12 cellular contexts compared by ENCODE assay signal in the genomic region with DNA sequence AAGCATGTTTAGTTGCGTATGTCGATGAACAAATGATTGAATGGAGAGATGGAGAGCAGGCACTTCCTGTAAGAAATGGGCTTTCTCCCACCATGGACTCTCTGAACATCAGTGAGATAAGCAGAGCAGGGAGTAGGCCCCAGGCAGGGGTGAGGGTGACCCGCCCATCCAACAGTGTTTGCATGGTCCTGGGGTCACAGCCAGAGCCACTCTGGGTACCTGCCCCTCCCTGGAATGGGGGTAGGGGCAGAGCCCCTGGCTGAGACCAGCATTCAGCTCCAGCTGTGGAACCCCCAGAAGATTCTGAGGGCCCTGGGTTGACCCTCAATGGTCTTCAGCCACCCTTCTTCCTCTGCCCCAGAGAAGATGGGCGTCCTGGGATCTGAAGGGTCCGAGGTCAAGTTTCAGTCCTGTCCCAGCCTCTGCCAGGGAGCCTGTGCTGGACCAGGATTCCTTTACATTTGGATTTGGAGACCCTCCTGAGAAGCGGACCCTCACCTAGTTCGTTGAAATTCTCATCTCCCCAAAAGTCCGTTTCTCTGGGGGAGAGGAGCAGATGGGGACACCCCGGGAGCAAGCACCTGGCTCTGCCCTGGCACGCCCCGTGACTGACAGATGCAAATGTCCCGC. TPM values are rescaled to one million over a fixed set of nuclear protein-coding genes. Genes with fewer than 3 reads are reported as not detected.
DNase-seq lines count a peak whose midpoint lies in the region; ATAC-seq, FAIRE-seq and TF ChIP-seq lines count a peak whose summit lies in the region.
"Had no signal": no experiment of that assay in that cellular context is flagged by ENCODE, and none has a peak within 500 bp of the region (broad histone marks: within the 10 kb centered on the region; RNA-seq: fewer than 3 reads in every experiment).

No MANE protein-coding gene starts in this region.

- no peak overlapping the region for H3K4me3 ChIP-seq in astrocyte (ENCODE audit: insufficient read depth, low read depth, low read length)

- peaks cover 6% of the 10 kb centered on the region for H3K36me3 Mint-ChIP-seq in astrocyte (ENCODE audit: low read depth, unreplicated experiment)
- no peaks in the 10 kb centered on the region for H3K36me3 Mint-ChIP-seq in naive B cell

- TF ChIP-seq CTCF in GM13976 (IDR thresholded peaks at IDR 0.05; ENCODE audit: borderline replicate concordance, control extremely low read depth, extremely low read depth, insufficient read depth, missing control alignments) (no peak), astrocyte (IDR thresholded peaks at IDR 0.05; ENCODE audit: insufficient read depth, low read depth, low read length) (no peak)

- no peaks in the 10 kb centered on the region for H3K36me3 ChIP-seq in astrocyte (ENCODE audit: insufficient read depth, low read length)
- H3K36me3 ChIP-seq: spleen had no signal

- H3K9me3 Mint-ChIP-seq in astrocyte (ENCODE audit: unreplicated experiment) (no peaks in the 10 kb centered on the region), naive B cell (no peaks in the 10 kb centered on the region)
- H3K9me3 Mint-ChIP-seq: T-helper 1 cell treated with Interleukin-12 subunit alpha and Interleukin-12 subunit beta and Interleukin-4 antibody, amounts not matched to agents 30 μg/mL and 1 μg/mL, for 36 hours had no signal

- no peak overlapping the region for H3K27ac ChIP-seq in astrocyte (ENCODE audit: low read depth, low read length)
- H3K27ac ChIP-seq: spleen had no signal

- peaks cover 50% of the 10 kb centered on the region for H3K27me3 ChIP-seq in astrocyte (ENCODE audit: insufficient read depth, low read length)

- peak overlapping the region; percentile 84 for H3K4me2 ChIP-seq in astrocyte (ENCODE audit: low read length)

- H4K20me1 ChIP-seq in astrocyte (ENCODE audit: insufficient read depth, low read length): peaks cover 50% of the 10 kb centered on the region

- H3K27me3 Mint-ChIP-seq in astrocyte (ENCODE audit: low read depth, unreplicated experiment): peaks cover 36% of the 10 kb centered on the region
- peaks cover 30 to 51% (median 48%) of the 10 kb centered on the region in 3 donors for H3K27me3 Mint-ChIP-seq in naive B cell

- no peak overlapping the region for H3K9ac ChIP-seq in astrocyte (ENCODE audit: low read length)

- H3K9me3 ChIP-seq in astrocyte (ENCODE audit: insufficient read depth, low read depth, low read length): no peaks in the 10 kb centered on the region
- H3K9me3 ChIP-seq: spleen had no signal

- H3K4me1 ChIP-seq in astrocyte (ENCODE audit: insufficient read depth, low read length): peaks cover 24% of the 10 kb centered on the region

- peaks cover 14% of the 10 kb centered on the region for H3K79me2 ChIP-seq in astrocyte (ENCODE audit: insufficient read depth, low read length)

- DNase-seq in AG20443 (ENCODE audit: low spot score) (peak; percentile 6), GM13976 (ENCODE audit: low spot score) (peak; percentile 26), astrocyte (ENCODE audit: low read depth) (no peak), naive B cell (no peak), GM19240 (ENCODE audit: insufficient read length, low spot score) (no peak), NCI-H1092 (lab: John Stamatoyannopoulos, UW) (no peak), NCI-H1694 (lab: John Stamatoyannopoulos, UW) (no peak)
- DNase-seq: NCI-H1436 treated with DMSO at 0.1 percent for 48 hours; stimulated activated CD8-positive, alpha-beta memory T cell treated with anti-CD3 and anti-CD28 coated beads, Interleukin-4, amount 100 ng/mL, for 48 hours had no signal

- H2AFZ ChIP-seq in astrocyte (ENCODE audit: low read depth, low read length): no peak overlapping the region

- FAIRE-seq in astrocyte (lab: Jason Lieb, UNC): no peak

- no peak for ATAC-seq in naive B cell (ENCODE audit: low read depth in 2 of 2)
- no peak for ATAC-seq in GM19467 (IDR thresholded peaks at IDR 0.05; ENCODE audit: unreplicated experiment)

- peak overlapping the region; percentile 75 for H3K4me3 Mint-ChIP-seq in astrocyte (ENCODE audit: unreplicated experiment)
- H3K4me3 Mint-ChIP-seq in naive B cell: peak overlapping the region; percentile 17 to 89 (median 80)

- H3K4me1 Mint-ChIP-seq in astrocyte (ENCODE audit: low read depth, unreplicated experiment) (peaks cover 7% of the 10 kb centered on the region), naive B cell (peaks cover 60 to 70% (median 63%) of the 10 kb centered on the region in 3 donors)

- in situ Hi-C loops in GM13976 (cut with MboI; ENCODE audit: low sequenced_read_pairs, unreplicated experiment): no loop called here

- H3K27ac Mint-ChIP-seq in astrocyte (ENCODE audit: unreplicated experiment) (no peak overlapping the region), naive B cell (no peak overlapping the region)

RNA-seq across cellular contexts. Expression of a gene that starts 2.4 kb away (rescaled TPM):
- total RNA-seq in astrocyte: 0.61 TPM in 1 of 2 replicates, not detected in the other
- polyA plus RNA-seq in naive B cell (ENCODE audit: low read depth in 6 of 6): not detected
- total RNA-seq: spleen had no signal

RNA-seq across cellular contexts. Expression of a gene that starts 5.0 kb away (rescaled TPM):
- 36.5 and 40.7 TPM in 2 replicates for total RNA-seq in astrocyte
- polyA plus RNA-seq in naive B cell (ENCODE audit: low read depth in 6 of 6): 1 to 10 TPM; 2.0 to 5.4 (median 4.2) TPM

RNA-seq across cellular contexts. Expression of a gene that starts 40.0 kb away (rescaled TPM):
- total RNA-seq in astrocyte: 106 and 119 TPM in 2 replicates
- 10 to 100 TPM; 36.1 to 77.5 (median 61.2) TPM for polyA plus RNA-seq in naive B cell (ENCODE audit: low read depth in 6 of 6)

Comparison
In these comparisons a context has a peak if more than half of its experiments do, and no peak if none do; other contexts are left out.
1. DNase-seq: peak in AG20443 (single experiment) and GM13976 (single experiment); none in astrocyte (single experiment), naive B cell (single experiment), GM19240 (single experiment), NCI-H1092 (single experiment) and NCI-H1694 (single experiment).